Comparison of ENCODE assay signal across 8 cellular contexts in the genomic region with DNA sequence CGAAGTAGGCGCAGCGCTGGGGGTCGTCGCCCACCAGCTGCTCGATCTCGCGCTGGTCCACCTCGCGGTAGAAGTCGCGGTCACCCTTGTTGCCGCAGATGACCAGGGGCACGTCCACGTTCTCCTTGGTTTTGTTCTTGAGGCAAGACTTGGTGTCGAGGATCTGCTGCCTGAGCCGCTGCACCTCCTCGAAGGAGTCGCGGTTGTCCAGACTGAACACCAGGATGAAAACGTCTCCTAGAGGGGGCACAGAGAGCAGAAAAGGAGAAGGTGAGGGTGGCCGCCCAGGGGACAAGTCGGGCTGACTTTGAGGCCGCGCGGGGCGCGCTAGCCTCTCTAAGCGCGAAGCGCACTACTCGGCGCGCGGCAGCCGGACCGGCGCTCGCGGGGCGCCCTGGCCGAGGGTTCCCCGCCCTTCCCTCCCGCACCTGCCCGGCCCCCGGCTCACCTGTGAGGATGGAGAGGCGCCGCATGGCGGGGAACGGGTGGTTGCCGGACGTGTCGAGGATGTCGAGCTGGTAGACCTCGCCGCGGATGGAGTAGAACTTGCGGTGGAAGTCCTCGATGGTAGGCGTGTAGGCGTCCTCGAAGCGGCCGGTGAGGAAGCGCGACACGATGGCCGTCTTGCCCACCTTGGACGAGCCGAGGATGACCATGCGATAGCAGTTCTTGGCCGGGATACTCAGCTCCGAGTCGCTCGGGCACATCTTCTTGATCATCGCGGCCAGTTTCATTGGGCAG. TPM values are rescaled to one million over a fixed set of nuclear protein-coding genes. Genes with fewer than 3 reads are reported as not detected.
DNase-seq lines count a peak whose midpoint lies in the region; ATAC-seq and TF ChIP-seq lines count a peak whose summit lies in the region.

No MANE protein-coding gene starts in this region.

- peak overlapping the region; percentile 3 for H3K27ac Mint-ChIP-seq in dendritic cell treated with granulocyte-macrophage colony-stimulating factor and Interleukin-4, amounts not matched to agents 40 ng/mL and 50 ng/mL, for 4 days

- DNase-seq in RWPE2 (ENCODE audit: low spot score), result peak; percentile 63
- DNase-seq in lower lobe of right lung, result peak; percentile 62
- no peak for DNase-seq in HCEC 1CT

- no peak overlapping the region for H3K27ac ChIP-seq in RWPE2 (ENCODE audit: poor library complexity, severe bottlenecking)
- peak overlapping the region; percentile 89 for H3K27ac ChIP-seq in lower lobe of right lung
- H3K27ac ChIP-seq in stomach smooth muscle (ENCODE audit: low read length), result no peak overlapping the region

- intact Hi-C loops in dendritic cell treated with granulocyte-macrophage colony-stimulating factor and Interleukin-4, amounts not matched to agents 40 ng/mL and 50 ng/mL, for 4 days (cut with micrococcal nuclease), result loop anchor here (2.0 to 5.0 kb wide), 4 partner anchors 19 to 138 kb away; a partner anchor contains a TSS
- intact Hi-C loops in lower lobe of right lung (cut with DNase I), result no loop called here

- peaks cover 4% of the 10 kb centered on the region for H3K4me1 ChIP-seq in RWPE2 (ENCODE audit: insufficient read depth, poor library complexity, severe bottlenecking)
- H3K4me1 ChIP-seq in lower lobe of right lung, result peaks cover 23% of the 10 kb centered on the region
- peaks cover 28% of the 10 kb centered on the region for H3K4me1 ChIP-seq in stomach smooth muscle (ENCODE audit: control insufficient read depth, insufficient read depth, low read length)

- peaks cover 54% of the 10 kb centered on the region for H3K27me3 Mint-ChIP-seq in dendritic cell treated with granulocyte-macrophage colony-stimulating factor and Interleukin-4, amounts not matched to agents 40 ng/mL and 50 ng/mL, for 4 days

- ATAC-seq in GM18511 (IDR thresholded peaks at IDR 0.05; ENCODE audit: unreplicated experiment) (peak; percentile 21), RWPE2 (ENCODE audit: low read depth) (no peak; the same call in 1 of the 3 replicates), lower lobe of right lung (peak; percentile 6 to 44), HG03196 (IDR thresholded peaks at IDR 0.05; ENCODE audit: unreplicated experiment) (no peak), HG03442 (IDR thresholded peaks at IDR 0.05; ENCODE audit: unreplicated experiment) (no peak)

- peak overlapping the region; percentile 76 for H3K4me3 Mint-ChIP-seq in dendritic cell treated with granulocyte-macrophage colony-stimulating factor and Interleukin-4, amounts not matched to agents 40 ng/mL and 50 ng/mL, for 4 days

- TF ChIP-seq CTCF in RWPE2 (IDR thresholded peaks at IDR 0.05; ENCODE audit: poor library complexity, severe bottlenecking), result no peak
- TF ChIP-seq CTCF in lower lobe of right lung (IDR thresholded peaks at IDR 0.05), result no peak

- H3K9me3 ChIP-seq in RWPE2 (ENCODE audit: severe bottlenecking), result no peaks in the 10 kb centered on the region
- no peaks in the 10 kb centered on the region for H3K9me3 ChIP-seq in lower lobe of right lung
- H3K9me3 ChIP-seq in stomach smooth muscle (ENCODE audit: control insufficient read depth in 2 of 2, low read length in 2 of 2), result no peaks in the 10 kb centered on the region

- H3K36me3 ChIP-seq in RWPE2 (ENCODE audit: low read depth), result 0 out of 2 replicates have a peak, but pooled peaks cover 3% of the 10 kb centered on the region
- H3K36me3 ChIP-seq in lower lobe of right lung, result peaks cover 18% of the 10 kb centered on the region
- H3K36me3 ChIP-seq in stomach smooth muscle (ENCODE audit: control insufficient read depth in 2 of 2, insufficient read depth in 2 of 2, low read length in 2 of 2), result peaks cover 17 to 18% of the 10 kb centered on the region in 2 donors

- H3K27me3 ChIP-seq in RWPE2 (ENCODE audit: insufficient read depth, poor library complexity, severe bottlenecking) (peaks cover 14% of the 10 kb centered on the region), lower lobe of right lung (ENCODE audit: low read depth) (no peaks in the 10 kb centered on the region), stomach smooth muscle (ENCODE audit: control insufficient read depth in 1 of 2, insufficient read depth in 2 of 2, low read length in 2 of 2) (no peaks in the 10 kb centered on the region)

- peak overlapping the region in 1 of 2 donors; percentile 68 for H3K9ac ChIP-seq in stomach smooth muscle (ENCODE audit: low read length in 2 of 2)

- peaks cover 35% of the 10 kb centered on the region for H3K4me1 Mint-ChIP-seq in dendritic cell treated with granulocyte-macrophage colony-stimulating factor and Interleukin-4, amounts not matched to agents 40 ng/mL and 50 ng/mL, for 4 days (ENCODE audit: low read depth)

- H3K36me3 Mint-ChIP-seq in dendritic cell treated with granulocyte-macrophage colony-stimulating factor and Interleukin-4, amounts not matched to agents 40 ng/mL and 50 ng/mL, for 4 days (ENCODE audit: low read depth), result peaks cover 34% of the 10 kb centered on the region

- H3K4me3 ChIP-seq in RWPE2 (ENCODE audit: severe bottlenecking), result peak overlapping the region; percentile 34
- H3K4me3 ChIP-seq in lower lobe of right lung, result peak overlapping the region; percentile 66
- H3K4me3 ChIP-seq in stomach smooth muscle (ENCODE audit: low read length in 2 of 2), result peak overlapping the region; percentile 71 to 80

- H3K9me3 Mint-ChIP-seq in dendritic cell treated with granulocyte-macrophage colony-stimulating factor and Interleukin-4, amounts not matched to agents 40 ng/mL and 50 ng/mL, for 4 days, result no peaks in the 10 kb centered on the region

RNA-seq across cellular contexts. Expression of a gene that starts 0.6 kb away (rescaled TPM):
- total RNA-seq in lower lobe of right lung, result 24.6 TPM

RNA-seq across cellular contexts. Expression of a gene that starts 18.8 kb away (rescaled TPM):
- total RNA-seq in lower lobe of right lung, result 14.5 TPM

Comparison
In these comparisons a context has a peak if more than half of its experiments do, and no peak if none do; other contexts are left out.
1. ATAC-seq: peak in GM18511 (single experiment) and lower lobe of right lung (2 of 2); none in RWPE2 (single experiment), HG03196 (single experiment) and HG03442 (single experiment).
2. Peak in every context shown above with its lines, with median percentiles within 50 percentile points of each other: H3K4me3 ChIP-seq.